Comparison of ENCODE assay signal across 8 cellular contexts in genomic region chr18:74495581-74496507, GRCh38. TPM values are rescaled to one million over a fixed set of nuclear protein-coding genes. Genes with fewer than 3 reads are reported as not detected.
DNase-seq lines count a peak whose midpoint lies in the region; ATAC-seq, FAIRE-seq and TF ChIP-seq lines count a peak whose summit lies in the region.

CNDP2 (plus strand) TSS chr18:74496363; CDS start chr18:74499974, 3,611 bp downstream.

- H4K20me1 ChIP-seq in OCI-LY7 (ENCODE audit: insufficient read depth, low read length), result no peaks in the 10 kb centered on the region

- H2AFZ ChIP-seq in OCI-LY7 (ENCODE audit: low read length), result peak within 1 kb of the TSS; percentile 95

- H3K9me2 ChIP-seq in OCI-LY7 (ENCODE audit: insufficient read depth, low read length), result no peaks in the 10 kb centered on the region

- peak within 1 kb of the TSS; percentile 85 for H3K4me2 ChIP-seq in OCI-LY7 (ENCODE audit: low read length)

- H3K79me2 ChIP-seq in OCI-LY7 (ENCODE audit: insufficient read depth, low read depth, low read length), result peaks cover 32% of the 10 kb centered on the region

- peaks cover 23% of the 10 kb centered on the region for H3K4me1 ChIP-seq in OCI-LY7 (ENCODE audit: insufficient read depth, low read length, poor library complexity, severe bottlenecking)

- peaks cover 8% of the 10 kb centered on the region for H3K27me3 Mint-ChIP-seq in endothelial cell (ENCODE audit: unreplicated experiment)

- peaks cover 19% of the 10 kb centered on the region for H3K4me1 Mint-ChIP-seq in endothelial cell (ENCODE audit: unreplicated experiment)

- TF ChIP-seq CTCF in D721Med (IDR thresholded peaks at IDR 0.05; ENCODE audit: insufficient read depth, missing control alignments) (no peak), OCI-LY7 (conservative IDR thresholded peaks at IDR 0.05; ENCODE audit: low read length) (no peak), endothelial cell (IDR thresholded peaks at IDR 0.05; ENCODE audit: unreplicated experiment) (no peak)

- intact Hi-C loops in OCI-LY7 (cut with micrococcal nuclease; ENCODE audit: unreplicated experiment), result loop anchor here (5.0 kb wide), 3 partner anchors 101 to 716 kb away; partner anchors contain the start of genes TSHZ1 and ZNF407

- peak; percentile 98 for FAIRE-seq in D721Med (lab: Jason Lieb, UNC)

- peak; percentile 100 for DNase-seq in D721Med (ENCODE audit: insufficient read length, low spot score)
- DNase-seq in HuH-7.5 (ENCODE audit: low spot score), result peak; percentile 87
- DNase-seq in OCI-LY7 (ENCODE audit: low spot score), result peak; percentile 94
- DNase-seq in activated T-cell treated with anti-CD3 and anti-CD28 coated beads for 1 hour (ENCODE audit: low read depth), result peak; percentile 98
- DNase-seq in endothelial cell (ENCODE audit: low spot score), result peak; percentile 100
- peak; percentile 100 for DNase-seq in midbrain (lab: John Stamatoyannopoulos, UW)
- peak; percentile 97 to 99 for DNase-seq in stimulated activated CD8-positive, alpha-beta memory T cell treated with anti-CD3 and anti-CD28 coated beads, Interleukin-2, amount 100 ng/mL, for 1 hour (ENCODE audit: low read depth in 2 of 2)

- H3K36me3 ChIP-seq in OCI-LY7 (ENCODE audit: insufficient read depth, low read length), result no peaks in the 10 kb centered on the region

- ATAC-seq in GM21526 (IDR thresholded peaks at IDR 0.05; ENCODE audit: low FRiP score, unreplicated experiment), result peak; percentile 72

- peak within 1 kb of the TSS; percentile 88 for H3K27ac Mint-ChIP-seq in endothelial cell (ENCODE audit: unreplicated experiment)

- no peaks in the 10 kb centered on the region for H3K9me3 Mint-ChIP-seq in endothelial cell (ENCODE audit: unreplicated experiment)

- peak within 1 kb of the TSS; percentile 30 for H3K27ac ChIP-seq in OCI-LY7 (ENCODE audit: low read depth, low read length, poor library complexity, severe bottlenecking)

- H3K4me3 Mint-ChIP-seq in endothelial cell (ENCODE audit: unreplicated experiment), result peak within 1 kb of the TSS; percentile 94

- POLR2A ChIA-PET in OCI-LY7 (lab: Charles Lee), result interaction anchor here (0.6 to 1.5 kb wide), 3 partner anchors 26 to 566 kb away, joined by 3 to 4 read pairs (median 3); no protein-coding TSS in a partner anchor

- CTCF ChIA-PET in OCI-LY7 (lab: Charles Lee; ENCODE audit: unreplicated experiment), result no interaction called here

- peak within 1 kb of the TSS; percentile 89 for H3K4me3 ChIP-seq in OCI-LY7 (ENCODE audit: low read depth, low read length, poor library complexity, severe bottlenecking)

- H3K36me3 Mint-ChIP-seq in endothelial cell (ENCODE audit: low read depth, unreplicated experiment), result peaks cover 3% of the 10 kb centered on the region

- BruUV-seq in OCI-LY7 (replicated peaks; lab: Mats Ljungman, UMichigan), result TSS peak; percentile 86

- H3K9me3 ChIP-seq in OCI-LY7 (ENCODE audit: low read length), result no peaks in the 10 kb centered on the region

RNA-seq across cellular contexts. Expression of gene CNDP2, which starts in this region (rescaled TPM):
- 28.5 and 51.5 TPM in 2 replicates for total RNA-seq in OCI-LY7 (2014; rRNA removed; shearing (Covaris generic))
- total RNA-seq in OCI-LY7 (2022) (85.2 and 94.8 TPM in 2 replicates), endothelial cell (ENCODE audit: unreplicated experiment) (113 TPM)

Comparison
In these comparisons a context has a peak if more than half of its experiments do, and no peak if none do; other contexts are left out.
1. Peak in every context shown above with its lines: DNase-seq, ATAC-seq, H3K4me3 ChIP-seq and H3K27ac ChIP-seq.